Comparison of ENCODE assay signal across 8 cellular contexts in genomic region chr20:10511507-10512231, GRCh38.
DNase-seq lines count a peak whose midpoint lies in the region; ATAC-seq and TF ChIP-seq lines count a peak whose summit lies in the region.

No MANE protein-coding gene starts in this region.

- peaks cover 11% of the 10 kb centered on the region for H3K4me1 ChIP-seq in CD8-positive, alpha-beta T cell (ENCODE audit: insufficient read depth, low read length)
- peaks cover 33% of the 10 kb centered on the region for H3K4me1 ChIP-seq in Panc1 (ENCODE audit: control insufficient read depth, insufficient read depth, low read length)
- H3K4me1 ChIP-seq in suprapubic skin, result peaks cover 66% of the 10 kb centered on the region

- 5% methylated on average over 5 of the region's 5 CpGs for WGBS in suprapubic skin

- no peaks in the 10 kb centered on the region for H3K27me3 ChIP-seq in CD8-positive, alpha-beta T cell (ENCODE audit: insufficient read depth, low read length)
- H3K27me3 ChIP-seq in Panc1 (ENCODE audit: control insufficient read depth, insufficient read depth, low read length), result no peaks in the 10 kb centered on the region
- no peaks in the 10 kb centered on the region for H3K27me3 ChIP-seq in suprapubic skin

- H3K27ac Mint-ChIP-seq in CD8-positive, alpha-beta T cell, result no peak overlapping the region
- peak overlapping the region; percentile 87 for H3K27ac Mint-ChIP-seq in activated T-cell treated with anti-CD3 and anti-CD28 coated beads, Interleukin-2, amount 50 U/mL, for 72 hours

- intact Hi-C loops in CD8-positive, alpha-beta T cell (cut with DNase I, micrococcal nuclease), result no loop called here
- intact Hi-C loops in Panc1 (cut with micrococcal nuclease; ENCODE audit: unreplicated experiment), result no loop called here

- no TSS peak for BruUV-seq in Panc1 (replicated peaks; lab: Mats Ljungman, UMichigan)

- peaks cover 2% of the 10 kb centered on the region for H3K36me3 Mint-ChIP-seq in CD8-positive, alpha-beta T cell
- peaks cover 1 to 3% of the 10 kb centered on the region in 2 donors for H3K36me3 Mint-ChIP-seq in activated T-cell treated with anti-CD3 and anti-CD28 coated beads, Interleukin-2, amount 50 U/mL, for 72 hours (ENCODE audit: insufficient read depth in 2 of 2)

- TF ChIP-seq CTCF in CD8-positive, alpha-beta T cell (IDR thresholded peaks at IDR 0.05), result no peak
- no peak for TF ChIP-seq CTCF in Panc1 (IDR thresholded peaks at IDR 0.05)
- TF ChIP-seq CTCF in fibroblast of the aortic adventitia (IDR thresholded peaks at IDR 0.05; ENCODE audit: insufficient read depth, low read length), result no peak
- no peak for TF ChIP-seq CTCF in suprapubic skin (IDR thresholded peaks at IDR 0.05)

- no peak for TF ChIP-seq POLR2A in suprapubic skin (IDR thresholded peaks at IDR 0.05)

- POLR2A ChIA-PET in CD8-positive, alpha-beta T cell (lab: Charles Lee), result no interaction called here
- POLR2A ChIA-PET in Panc1 (lab: Charles Lee), result no interaction called here

- ATAC-seq in CD8-positive, alpha-beta T cell, result peak; percentile 92
- ATAC-seq in GM19438 (IDR thresholded peaks at IDR 0.05; ENCODE audit: low read depth, unreplicated experiment) (peak; percentile 98), HG03520 (IDR thresholded peaks at IDR 0.05; ENCODE audit: unreplicated experiment) (peak; percentile 99), Panc1 (peak; percentile 98)
- ATAC-seq in activated T-cell treated with anti-CD3 and anti-CD28 coated beads, Interleukin-2, amount 50 U/mL, for 72 hours (replicated peaks in 1 of 2), result peak; percentile 98 to 99

- H3K4me3 Mint-ChIP-seq in CD8-positive, alpha-beta T cell, result no peak overlapping the region
- H3K4me3 Mint-ChIP-seq in activated T-cell treated with anti-CD3 and anti-CD28 coated beads, Interleukin-2, amount 50 U/mL, for 72 hours, result peak overlapping the region; percentile 47 to 69

- no peaks in the 10 kb centered on the region for H3K27me3 Mint-ChIP-seq in CD8-positive, alpha-beta T cell (ENCODE audit: low read depth)
- no peaks in the 10 kb centered on the region for H3K27me3 Mint-ChIP-seq in activated T-cell treated with anti-CD3 and anti-CD28 coated beads, Interleukin-2, amount 50 U/mL, for 72 hours (ENCODE audit: low read depth)

- no peaks in the 10 kb centered on the region for H3K9me3 ChIP-seq in CD8-positive, alpha-beta T cell (ENCODE audit: low read length)
- H3K9me3 ChIP-seq in Panc1 (ENCODE audit: control insufficient read depth, insufficient read depth, low read depth, low read length) (no peaks in the 10 kb centered on the region), suprapubic skin (no peaks in the 10 kb centered on the region)

- no peak overlapping the region for H3K4me3 ChIP-seq in CD8-positive, alpha-beta T cell (ENCODE audit: low read depth, low read length)
- H3K4me3 ChIP-seq in Panc1 (ENCODE audit: low read depth in 2 of 2, low read length in 2 of 2) (peak overlapping the region in 1 of 2 experiments; percentile 22; a peak in 2 of 4 replicates), fibroblast of the aortic adventitia (ENCODE audit: low read depth, low read length) (peak overlapping the region; percentile 9), suprapubic skin (no peak overlapping the region)

- in situ Hi-C loops in Panc1 (cut with HindIII; ENCODE audit: low pct_unique_long_range_greater_than_20kb, low sequenced_read_pairs), result no loop called here

- TF ChIP-seq EP300 in suprapubic skin (IDR thresholded peaks at IDR 0.05), result no peak

- no peaks in the 10 kb centered on the region for H3K36me3 ChIP-seq in CD8-positive, alpha-beta T cell (ENCODE audit: insufficient read depth, low read length)
- H3K36me3 ChIP-seq in Panc1 (ENCODE audit: control insufficient read depth, insufficient read depth, low read length) (no peaks in the 10 kb centered on the region), suprapubic skin (no peaks in the 10 kb centered on the region)

- no peak overlapping the region for H3K27ac ChIP-seq in CD8-positive, alpha-beta T cell (ENCODE audit: low read depth, low read length)
- peak overlapping the region; percentile 90 for H3K27ac ChIP-seq in Panc1 (ENCODE audit: low read length)
- H3K27ac ChIP-seq in suprapubic skin, result peak overlapping the region; percentile 55

- no peaks in the 10 kb centered on the region for H3K9me3 Mint-ChIP-seq in CD8-positive, alpha-beta T cell
- H3K9me3 Mint-ChIP-seq in activated T-cell treated with anti-CD3 and anti-CD28 coated beads, Interleukin-2, amount 50 U/mL, for 72 hours, result no peaks in the 10 kb centered on the region

- peak; percentile 10 to 77 (median 60) for DNase-seq in CD8-positive, alpha-beta T cell
- DNase-seq in Panc1 (ENCODE audit: low read depth, low spot score) (peak; percentile 96), fibroblast of the aortic adventitia (ENCODE audit: low read depth) (peak; percentile 96), nucleus accumbens (lab: John Stamatoyannopoulos, UW) (peak in 37 of 56 donors; percentile 13 to 85 (median 36)), suprapubic skin (ENCODE audit: low spot score in 2 of 2) (peak; percentile 89)
- peak; percentile 76 to 79 for DNase-seq in activated T-cell treated with anti-CD3 and anti-CD28 coated beads, Interleukin-2, amount 50 U/mL, for 72 hours

- CTCF ChIA-PET in CD8-positive, alpha-beta T cell (lab: Charles Lee), result interaction anchor here (1.0 kb wide), 1 partner anchor 78 kb away, joined by 3 read pairs; the partner anchor contains the start of gene MKKS
- CTCF ChIA-PET in Panc1 (lab: Charles Lee), result no interaction called here

- peaks cover 28% of the 10 kb centered on the region for H3K4me1 Mint-ChIP-seq in CD8-positive, alpha-beta T cell (ENCODE audit: low read depth)
- peaks cover 45% of the 10 kb centered on the region for H3K4me1 Mint-ChIP-seq in activated T-cell treated with anti-CD3 and anti-CD28 coated beads, Interleukin-2, amount 50 U/mL, for 72 hours (ENCODE audit: low read depth)

Comparison
In these comparisons a context has a peak if more than half of its experiments do, and no peak if none do; other contexts are left out.
1. DNase-seq: peak in every context shown above with its lines; median percentile 96 in Panc1; 96 in fibroblast of the aortic adventitia; 89 in suprapubic skin; 78 in activated T-cell treated with anti-CD3 and anti-CD28 coated beads, Interleukin-2, amount 50 U/mL, for 72 hours; 60 in CD8-positive, alpha-beta T cell; 36 in nucleus accumbens.